Comparison of ENCODE assay signal across 20 cellular contexts in genomic region chr2:4618141-4618540, GRCh38.
A peak's percentile ranks its signal among the peaks of the same experiment; 100 is the strongest.
DNase-seq lines count a peak whose midpoint lies in the region; ATAC-seq and TF ChIP-seq lines count a peak whose summit lies in the region.
"Had no signal": no experiment of that assay in that cellular context is flagged by ENCODE, and none has a peak within 500 bp of the region (broad histone marks: within the 10 kb centered on the region; RNA-seq: fewer than 3 reads in every experiment).

No MANE protein-coding gene starts in this region.

- H3K9me3 Mint-ChIP-seq in neural progenitor cell: no peaks in the 10 kb centered on the region

- peak overlapping the region; percentile 3 for H2AFZ ChIP-seq in neural progenitor cell (replicated peaks)

- intact Hi-C loops in breast epithelium (cut with DNase I; ENCODE audit: low total_unique reads) (no loop called here), aorta (cut with DNase I) (no loop called here)

- H3K27ac Mint-ChIP-seq in neural progenitor cell: no peak overlapping the region
- H3K27ac Mint-ChIP-seq: CD4-positive, alpha-beta memory T cell; HFFc6; T-helper 2 cell treated with Interferon-gamma antibody and Interleukin-4, amounts not matched to agents 5 μg/mL and 100 μg/mL, for 36 hours had no signal

- no peaks in the 10 kb centered on the region for H3K36me3 Mint-ChIP-seq in neural progenitor cell
- H3K36me3 Mint-ChIP-seq: CD4-positive, alpha-beta memory T cell had no signal

- H3K36me3 ChIP-seq in neural progenitor cell (no peaks in the 10 kb centered on the region), breast epithelium (no peaks in the 10 kb centered on the region), aorta (ENCODE audit: control insufficient read depth in 1 of 2, insufficient read depth in 2 of 2, low read length in 1 of 2) (no peaks in the 10 kb centered on the region)
- H3K36me3 ChIP-seq: BLaER1 had no signal

- H3K9me3 ChIP-seq in neural progenitor cell (ENCODE audit: low read depth) (no peaks in the 10 kb centered on the region), breast epithelium (peaks cover 0 to 6% of the 10 kb centered on the region in 2 donors), aorta (ENCODE audit: control insufficient read depth, low read length) (no peaks in the 10 kb centered on the region)
- H3K9me3 ChIP-seq: BLaER1 had no signal

- DNase-seq in NCI-H2171 treated with DMSO at 0.1 percent for 48 hours (lab: John Stamatoyannopoulos, UW) (peak; percentile 23), NCI-H2171 (lab: John Stamatoyannopoulos, UW) (no peak), DMS79 treated with DMSO at 0.1 percent for 48 hours (lab: John Stamatoyannopoulos, UW) (peak; percentile 38), NCI-H510A (lab: John Stamatoyannopoulos, UW) (peak; percentile 19), neural progenitor cell (ENCODE audit: low spot score) (no peak), breast epithelium (ENCODE audit: low spot score in 2 of 2) (no peak), omental fat pad (ENCODE audit: low spot score) (no peak), aorta (no peak)
- DNase-seq: CD4-positive, alpha-beta memory T cell; GDM1; H7; HFFc6; NCI-H1694 treated with DMSO at 0.1 percent for 48 hours; NCI-H524; NK-92 treated with Interleukin-12 subunit alpha and Interleukin-12 subunit beta, amount 100 ng/mL, for 24 hours had no signal

- no peak for TF ChIP-seq POLR2A in breast epithelium (IDR thresholded peaks at IDR 0.05)

- no peaks in the 10 kb centered on the region for H4K20me1 ChIP-seq in neural progenitor cell (ENCODE audit: low read depth)
- H4K20me1 ChIP-seq: BLaER1 had no signal

- H3K4me3 Mint-ChIP-seq in neural progenitor cell: no peak overlapping the region
- H3K4me3 Mint-ChIP-seq: CD4-positive, alpha-beta memory T cell; HFFc6; T-helper 2 cell treated with Interferon-gamma antibody and Interleukin-4, amounts not matched to agents 5 μg/mL and 100 μg/mL, for 36 hours had no signal

- peaks cover 6% of the 10 kb centered on the region for H3K27me3 Mint-ChIP-seq in neural progenitor cell (ENCODE audit: insufficient read depth, low read depth)
- H3K27me3 Mint-ChIP-seq: CD4-positive, alpha-beta memory T cell had no signal

- H3K4me2 ChIP-seq in neural progenitor cell: no peak overlapping the region
- H3K4me2 ChIP-seq: A549, BLaER1 had no signal

- TF ChIP-seq CTCF in neural progenitor cell (IDR thresholded peaks at IDR 0.05): no peak
- TF ChIP-seq CTCF in breast epithelium (IDR thresholded peaks at IDR 0.05): no peak
- TF ChIP-seq CTCF in omental fat pad (IDR thresholded peaks at IDR 0.05): no peak

- H3F3A ChIP-seq in neural progenitor cell (ENCODE audit: low read depth): no peaks in the 10 kb centered on the region

- H3K9ac ChIP-seq in neural progenitor cell: no peak overlapping the region
- H3K9ac ChIP-seq: BLaER1 had no signal

- WGBS in aorta, 2 donors: 82 to 86% methylated on average over 3 of the region's 3 CpGs

- H3K4me1 Mint-ChIP-seq in neural progenitor cell: no peaks in the 10 kb centered on the region
- H3K4me1 Mint-ChIP-seq: CD4-positive, alpha-beta memory T cell had no signal

- no peaks in the 10 kb centered on the region for H3K79me2 ChIP-seq in neural progenitor cell (ENCODE audit: low read depth)

- H3K27ac ChIP-seq in neural progenitor cell: no peak overlapping the region
- H3K27ac ChIP-seq in breast epithelium: no peak overlapping the region
- no peak overlapping the region for H3K27ac ChIP-seq in aorta (ENCODE audit: low read depth in 1 of 2, low read length in 2 of 2)
- H3K27ac ChIP-seq: A549, BLaER1, HL-60 had no signal

- H3K4me1 ChIP-seq in neural progenitor cell: no peaks in the 10 kb centered on the region
- no peaks in the 10 kb centered on the region for H3K4me1 ChIP-seq in breast epithelium
- H3K4me1 ChIP-seq in aorta (ENCODE audit: control insufficient read depth in 1 of 2, insufficient read depth in 2 of 2, low read length in 2 of 2): no peaks in the 10 kb centered on the region
- H3K4me1 ChIP-seq: A549, BLaER1 had no signal

- no peaks in the 10 kb centered on the region for H3K27me3 ChIP-seq in neural progenitor cell
- H3K27me3 ChIP-seq in breast epithelium: no peaks in the 10 kb centered on the region
- no peaks in the 10 kb centered on the region for H3K27me3 ChIP-seq in aorta (ENCODE audit: control insufficient read depth in 1 of 2, insufficient read depth in 2 of 2, low read length in 1 of 2)
- H3K27me3 ChIP-seq: BLaER1 had no signal

- ATAC-seq in omental fat pad (ENCODE audit: low FRiP score) (no peak), aorta (ENCODE audit: low FRiP score) (no peak)
- ATAC-seq: A549, Right ventricle myocardium inferior had no signal

- no peak overlapping the region for H3K4me3 ChIP-seq in neural progenitor cell
- H3K4me3 ChIP-seq in breast epithelium: no peak overlapping the region
- H3K4me3 ChIP-seq in aorta (ENCODE audit: low read length in 2 of 2): no peak overlapping the region
- H3K4me3 ChIP-seq: A549, BLaER1 had no signal

Comparison
In these comparisons a context has a peak if more than half of its experiments do, and no peak if none do; other contexts are left out.
1. DNase-seq: peak in NCI-H2171 treated with DMSO at 0.1 percent for 48 hours (single experiment), DMS79 treated with DMSO at 0.1 percent for 48 hours (single experiment) and NCI-H510A (single experiment); none in NCI-H2171 (single experiment), neural progenitor cell (single experiment), breast epithelium (0 of 2), omental fat pad (single experiment) and aorta (0 of 2).